In the genomic region with DNA sequence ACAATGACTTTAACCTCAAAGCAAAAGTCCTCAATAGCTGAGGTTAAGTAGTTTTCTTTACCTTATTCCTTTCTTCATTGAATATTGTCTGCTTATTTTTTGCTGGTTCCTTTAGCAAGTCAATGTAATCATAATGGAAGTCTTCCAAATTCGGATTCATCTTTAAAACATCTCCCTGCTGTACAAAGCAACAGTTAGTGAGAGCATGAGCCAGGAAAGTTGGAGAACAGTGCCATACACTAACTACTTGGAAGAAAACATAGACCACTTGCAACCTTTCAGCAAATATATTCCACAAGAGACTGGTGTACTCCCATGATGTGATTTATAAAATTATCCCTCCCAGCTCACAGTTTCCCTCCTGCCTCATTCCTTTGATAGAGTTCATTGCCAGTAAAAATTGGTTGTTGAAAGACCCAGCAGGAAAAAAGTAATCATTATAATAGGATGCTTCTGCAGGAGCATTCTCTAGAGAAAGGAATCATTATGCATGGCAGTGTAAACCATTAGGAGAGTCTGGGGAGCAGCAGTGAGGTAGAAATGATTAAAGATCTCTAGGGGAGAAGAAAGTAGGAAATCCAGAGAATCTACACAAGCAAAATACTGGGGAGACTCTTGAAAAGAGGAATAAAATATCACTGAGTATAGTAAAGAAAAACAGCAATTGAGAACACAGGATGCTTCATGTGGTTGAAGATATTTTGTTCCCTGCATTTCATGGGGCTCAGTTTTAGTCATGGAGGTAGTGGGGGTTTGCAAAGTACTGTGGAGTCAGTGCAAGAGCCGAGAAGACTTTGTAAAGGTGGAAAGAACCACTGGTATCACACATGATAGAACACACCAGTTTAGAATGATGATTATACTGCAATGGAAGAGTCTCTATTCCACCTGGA, we compare ENCODE assay signal across 15 cellular contexts. TPM values are rescaled to one million over a fixed set of nuclear protein-coding genes. Genes with fewer than 3 reads are reported as not detected.
DNase-seq lines count a peak whose midpoint lies in the region; ATAC-seq and TF ChIP-seq lines count a peak whose summit lies in the region.
"Had no signal": no experiment of that assay in that cellular context is flagged by ENCODE, and none has a peak within 500 bp of the region (broad histone marks: within the 10 kb centered on the region; RNA-seq: fewer than 3 reads in every experiment).

No MANE protein-coding gene starts in this region.

- H3K4me2 ChIP-seq in mammary epithelial cell (ENCODE audit: insufficient read depth, low read depth, low read length): no peak overlapping the region

- H3K9me3 ChIP-seq in right atrium auricular region (no peaks in the 10 kb centered on the region), iPS-20b (ENCODE audit: insufficient read depth, low read depth, low read length) (0 out of 2 replicates have a peak, but pooled peaks cover 2% of the 10 kb centered on the region), mammary epithelial cell (replicated peaks; ENCODE audit: insufficient read depth, low read length) (no peaks in the 10 kb centered on the region)
- H3K9me3 ChIP-seq: spleen had no signal

- intact Hi-C loops in Right ventricle myocardium superior (cut with DNase I): no loop called here
- intact Hi-C loops in mammary epithelial cell (cut with micrococcal nuclease): no loop called here

- BruUV-seq in mammary epithelial cell (replicated peaks; lab: Mats Ljungman, UMichigan): no TSS peak

- dilution Hi-C loops in mammary epithelial cell (cut with HindIII; ENCODE audit: low sequenced_read_pairs): no loop called here

- H3K4me1 ChIP-seq in right atrium auricular region (peaks cover 0 to 29% of the 10 kb centered on the region in 2 donors), iPS-20b (ENCODE audit: insufficient read depth, low read length) (peaks cover 31% of the 10 kb centered on the region), mammary epithelial cell (ENCODE audit: insufficient read depth, low read length) (no peaks in the 10 kb centered on the region)
- H3K4me1 ChIP-seq: spleen had no signal

- H3K9ac ChIP-seq in iPS-20b (ENCODE audit: low read depth, low read length) (peak overlapping the region; percentile 1; the same call in 1 of the 2 replicates), mammary epithelial cell (ENCODE audit: insufficient read depth, low read length) (no peak overlapping the region)

- H4K20me1 ChIP-seq in mammary epithelial cell (ENCODE audit: insufficient read depth, low read length): no peaks in the 10 kb centered on the region

- peak overlapping the region in 1 of 2 donors; percentile 79 for H3K27ac ChIP-seq in right atrium auricular region
- H3K27ac ChIP-seq in iPS-20b (ENCODE audit: low read length): peak overlapping the region; percentile 11
- H3K27ac ChIP-seq in mammary epithelial cell (ENCODE audit: insufficient read depth, low read depth, low read length): no peak overlapping the region
- H3K27ac ChIP-seq: spleen, WERI-Rb-1 had no signal

- DNase-seq in Right ventricle myocardium superior (no peak), right atrium auricular region (ENCODE audit: low spot score) (no peak), astrocyte of the spinal cord (ENCODE audit: low read depth, low spot score) (peak; percentile 81), KG1 (lab: John Stamatoyannopoulos, UW) (no peak), mammary epithelial cell (no peak), HT-29 (ENCODE audit: low spot score) (no peak)
- DNase-seq in activated effector memory CD4-positive, alpha-beta T cell treated with Interleukin-2 at 50 U/mL for 16 hours: no peak
- DNase-seq: activated naive CD4-positive, alpha-beta T cell treated with anti-CD3 and anti-CD28 coated beads, Interleukin-2, amount 10 ng/mL, durations not matched to agents 7 days and 5 days; NCI-H345; nucleus accumbens; spleen; WERI-Rb-1 had no signal

- WGBS in mammary epithelial cell (ENCODE audit: low coverage, missing lambda C conversion rate): 0% methylated on average over 1 of the region's 2 CpGs

- no peak overlapping the region for H2AFZ ChIP-seq in mammary epithelial cell (ENCODE audit: low read depth, low read length)

- ATAC-seq in Right ventricle myocardium superior (ENCODE audit: poor library complexity): peak; percentile 65

- in situ Hi-C loops in astrocyte of the spinal cord (cut with HindIII; ENCODE audit: low sequenced_read_pairs) (no loop called here), mammary epithelial cell (cut with MboI; ENCODE audit: low sequenced_read_pairs in 2 of 2) (no loop called here)

- no peaks in the 10 kb centered on the region for H3K79me2 ChIP-seq in mammary epithelial cell (ENCODE audit: insufficient read depth, low read length)

- H3K36me3 ChIP-seq in right atrium auricular region (peaks cover 10% of the 10 kb centered on the region), iPS-20b (ENCODE audit: insufficient read depth, low read depth, low read length) (no peaks in the 10 kb centered on the region), mammary epithelial cell (ENCODE audit: insufficient read depth, low read length) (no peaks in the 10 kb centered on the region)

- CTCF ChIA-PET in mammary epithelial cell (lab: Charles Lee; ENCODE audit: low non-redundant PET): no interaction called here

- H3K27me3 ChIP-seq in right atrium auricular region (no peaks in the 10 kb centered on the region), iPS-20b (ENCODE audit: insufficient read depth, low read length) (no peaks in the 10 kb centered on the region), mammary epithelial cell (ENCODE audit: insufficient read depth, low read length) (no peaks in the 10 kb centered on the region)
- H3K27me3 ChIP-seq: spleen had no signal

- H3K4me3 ChIP-seq in right atrium auricular region: no peak overlapping the region
- no peak overlapping the region for H3K4me3 ChIP-seq in astrocyte of the spinal cord (ENCODE audit: low read depth, low read length)
- peak overlapping the region; percentile 28; the same call in 1 of the 2 replicates for H3K4me3 ChIP-seq in iPS-20b (ENCODE audit: low read length)
- H3K4me3 ChIP-seq in mammary epithelial cell (replicated peaks in 1 of 3; ENCODE audit: insufficient read depth in 1 of 3, low read depth in 2 of 3, low read length in 3 of 3): no peak overlapping the region
- H3K4me3 ChIP-seq: lung, spleen had no signal

- no peak for TF ChIP-seq CTCF in right atrium auricular region (IDR thresholded peaks at IDR 0.05)
- no peak for TF ChIP-seq CTCF in astrocyte of the spinal cord (IDR thresholded peaks at IDR 0.05; ENCODE audit: low read depth, low read length)
- no peak for TF ChIP-seq CTCF in mammary epithelial cell (conservative IDR thresholded peaks at IDR 0.05 in 1 of 2, IDR thresholded peaks at IDR 0.05 in 1 of 2; ENCODE audit: extremely low read depth in 1 of 2, insufficient read depth in 1 of 2, low read depth in 1 of 2, low read length in 2 of 2)

RNA-seq across cellular contexts. Expression of a gene that starts 38.6 kb away (rescaled TPM):
- total RNA-seq in Right ventricle myocardium superior (3,113 TPM), right atrium auricular region (1,000 to 10,000 TPM; 1,330 to 3,257 TPM), mammary epithelial cell (under 1 TPM; under 0.01 to 0.38 TPM)
- polyA plus RNA-seq in mammary epithelial cell: 0.16 TPM
- not detected for polyA minus RNA-seq in mammary epithelial cell
- total RNA-seq in HT-29 (2014; rRNA removed; shearing (Covaris generic)): under 0.01 TPM in 2 replicates
- total RNA-seq: chondrocyte had no signal

Comparison
In these comparisons a context has a peak if more than half of its experiments do, and no peak if none do; other contexts are left out.
1. RNA of a gene that starts 38.6 kb away (total RNA-seq): 1,330 to 3,257 TPM in right atrium auricular region and 3,113 TPM in Right ventricle myocardium superior (single experiment); under 0.01 to 0.38 TPM in mammary epithelial cell and under 0.01 TPM in HT-29; every median in the first group is over 100 times any median in the second.